23 cellular contexts compared by ENCODE assay signal in genomic region chr5:172827843-172828242, GRCh38. TPM values are rescaled to one million over a fixed set of nuclear protein-coding genes. Genes with fewer than 3 reads are reported as not detected.
A peak's percentile ranks its signal among the peaks of the same experiment; 100 is the strongest.
DNase-seq lines count a peak whose midpoint lies in the region; ATAC-seq and TF ChIP-seq lines count a peak whose summit lies in the region.
"Had no signal": no experiment of that assay in that cellular context is flagged by ENCODE, and none has a peak within 500 bp of the region (broad histone marks: within the 10 kb centered on the region; RNA-seq: fewer than 3 reads in every experiment).

No MANE protein-coding gene starts in this region.

- peaks cover 0 to 22% of the 10 kb centered on the region in 2 experiments; a peak in 2 of 4 replicates for H3K79me1 ChIP-seq in IMR-90 (ENCODE audit: low read depth in 1 of 2, low read length in 2 of 2)

- H3K4me3 ChIP-seq in IMR-90 (ENCODE audit: insufficient read depth, low read depth, low read length) (no peak overlapping the region), neutrophil (ENCODE audit: low read depth in 1 of 2, low read length in 1 of 2) (no peak overlapping the region)
- H3K4me3 ChIP-seq: pancreas, right atrium auricular region, thoracic aorta had no signal

- H2BK20ac ChIP-seq in IMR-90 (ENCODE audit: low read depth, low read length) = no peak overlapping the region

- no peak overlapping the region for H3K4me2 ChIP-seq in IMR-90 (ENCODE audit: low read depth, low read length)

- H3K14ac ChIP-seq in IMR-90 (replicated peaks; ENCODE audit: low read depth, low read length) = no peak overlapping the region

- peaks cover 14 to 20% (median 17%) of the 10 kb centered on the region in 7 donors for H3K9me3 Mint-ChIP-seq in CD14-positive monocyte
- H3K9me3 Mint-ChIP-seq in dendritic cell treated with granulocyte-macrophage colony-stimulating factor and Interleukin-4, amounts not matched to agents 40 ng/mL and 50 ng/mL, for 4 days = peaks cover 17% of the 10 kb centered on the region

- H3K4me3 Mint-ChIP-seq in CD14-positive monocyte = no peak overlapping the region
- H3K4me3 Mint-ChIP-seq in dendritic cell treated with granulocyte-macrophage colony-stimulating factor and Interleukin-4, amounts not matched to agents 40 ng/mL and 50 ng/mL, for 4 days = no peak overlapping the region
- H3K4me3 Mint-ChIP-seq: activated CD4-positive, alpha-beta memory T cell treated with anti-CD3 and anti-CD28 coated beads for 36 hours; CD4-positive, alpha-beta T cell had no signal

- no peak overlapping the region for H2AK9ac ChIP-seq in IMR-90 (replicated peaks; ENCODE audit: low read depth, low read length, poor library complexity)

- H3K4me1 ChIP-seq in IMR-90 (ENCODE audit: control insufficient read depth, insufficient read depth, low read length) = peaks cover 8% of the 10 kb centered on the region
- H3K4me1 ChIP-seq in neutrophil (ENCODE audit: control insufficient read depth in 1 of 2, insufficient read depth in 1 of 2, low read depth in 1 of 2, low read length in 1 of 2) = peaks cover 28% of the 10 kb centered on the region in 2 experiments
- H3K4me1 ChIP-seq: pancreas had no signal

- in situ Hi-C loops in IMR-90 (cut with MboI; ENCODE audit: low sequenced_read_pairs) (no loop called here), GM13977 (cut with MboI; ENCODE audit: low pct_unique_long_range_greater_than_20kb, low sequenced_read_pairs, unreplicated experiment) (no loop called here)

- ATAC-seq in IMR-90 (ENCODE audit: low read depth) (no peak), HG02642 (IDR thresholded peaks at IDR 0.05; ENCODE audit: poor library complexity, unreplicated experiment) (no peak)
- ATAC-seq: activated CD4-positive, CD25-positive, alpha-beta regulatory T cell treated with anti-CD3 and anti-CD28 coated beads, Interleukin-2, amount 50 U/mL, for 24 hours; pancreas; stimulated activated naive CD8-positive, alpha-beta T cell treated with anti-CD3 and anti-CD28 coated beads, Interleukin-15, Interleukin-2, amounts not matched to agents 100 U/mL and 50 U/mL, for 24 hours had no signal

- dilution Hi-C loops in IMR-90 (cut with HindIII; ENCODE audit: low sequenced_read_pairs, unreplicated experiment) = no loop called here

- no peak overlapping the region for H3K23ac ChIP-seq in IMR-90 (ENCODE audit: low read depth, low read length)

- H3K27me3 ChIP-seq in IMR-90 (ENCODE audit: control insufficient read depth, insufficient read depth, low read length) (no peaks in the 10 kb centered on the region), neutrophil (no peaks in the 10 kb centered on the region)
- H3K27me3 ChIP-seq: pancreas, right atrium auricular region had no signal

- H2AFZ ChIP-seq in IMR-90 (replicated peaks; ENCODE audit: low read length, poor library complexity) = peak overlapping the region; percentile 58

- H3K27ac ChIP-seq in IMR-90 (ENCODE audit: insufficient read depth, low read length) (no peak overlapping the region), neutrophil (peak overlapping the region; percentile 17)
- H3K27ac ChIP-seq: pancreas, right atrium auricular region, thoracic aorta had no signal

- CTCF ChIA-PET in IMR-90 (lab: Yijun Ruan, JAX) = no interaction called here

- TF ChIP-seq POLR2A in IMR-90 (IDR thresholded peaks at IDR 0.05; ENCODE audit: low read depth, low read length) = no peak

- no peak overlapping the region for H3K56ac ChIP-seq in IMR-90 (ENCODE audit: extremely low read depth, insufficient read depth, low read length)

- peak overlapping the region; percentile 44; the same call in 1 of the 2 replicates for H4K91ac ChIP-seq in IMR-90 (ENCODE audit: insufficient read depth, low read depth, low read length)

- H3K18ac ChIP-seq in IMR-90 (ENCODE audit: low read depth, low read length) = no peak overlapping the region

- H3K36me3 Mint-ChIP-seq in CD14-positive monocyte = peaks cover 10 to 11% of the 10 kb centered on the region in 2 donors
- H3K36me3 Mint-ChIP-seq in dendritic cell treated with granulocyte-macrophage colony-stimulating factor and Interleukin-4, amounts not matched to agents 40 ng/mL and 50 ng/mL, for 4 days (ENCODE audit: low read depth) = peaks cover 11% of the 10 kb centered on the region

- H3K36me3 ChIP-seq in IMR-90 (ENCODE audit: control insufficient read depth, insufficient read depth, low read length) (no peaks in the 10 kb centered on the region), neutrophil (no peaks in the 10 kb centered on the region)
- H3K36me3 ChIP-seq: pancreas, right atrium auricular region, thoracic aorta had no signal

- no peak overlapping the region; the same call in 1 of the 2 replicates for H2BK120ac ChIP-seq in IMR-90 (ENCODE audit: low read depth, low read length)

- intact Hi-C loops in CD14-positive monocyte (cut with micrococcal nuclease) (no loop called here), IMR-90 (cut with micrococcal nuclease) (no loop called here)
- intact Hi-C loops in dendritic cell treated with granulocyte-macrophage colony-stimulating factor and Interleukin-4, amounts not matched to agents 40 ng/mL and 50 ng/mL, for 4 days (cut with micrococcal nuclease) = no loop called here

- H3K9me1 ChIP-seq in IMR-90 (ENCODE audit: insufficient read depth, low read length) = peaks cover 12% of the 10 kb centered on the region

- H4K20me1 ChIP-seq in IMR-90 (ENCODE audit: insufficient read depth, low read length) = no peaks in the 10 kb centered on the region

- H3K4ac ChIP-seq in IMR-90 (ENCODE audit: low read depth, low read length) = peak overlapping the region; percentile 32; the same call in 1 of the 2 replicates

- H4K5ac ChIP-seq in IMR-90 (ENCODE audit: low read depth, low read length) = no peak overlapping the region

- H4K8ac ChIP-seq in IMR-90 (ENCODE audit: low read depth in 2 of 2, low read length in 2 of 2) = 0 out of 4 replicates have a peak overlapping the region, but pooled peaks have one; percentile 20 to 38

- DNase-seq in CD14-positive monocyte (ENCODE audit: low spot score) (no peak), IMR-90 (no peak), GM13977 (ENCODE audit: low spot score) (no peak), SK-N-DZ (ENCODE audit: low spot score) (no peak)
- no peak for DNase-seq in stimulated activated CD8-positive, alpha-beta memory T cell treated with anti-CD3 and anti-CD28 coated beads, Interleukin-4, amount 100 ng/mL, for 48 hours
- DNase-seq: activated CD4-positive, alpha-beta memory T cell treated with anti-CD3 and anti-CD28 coated beads for 36 hours; activated CD8-positive, alpha-beta memory T cell treated with anti-CD3 and anti-CD28 coated beads, Interleukin-2, amount 50 U/mL, for 48 hours; CD4-positive, alpha-beta T cell; cerebellar nuclear complex; left cardiac atrium; naive B cell; NCI-H1417; NCI-H2081 treated with DMSO at 0.1 percent for 48 hours; pancreas; stimulated activated CD4-positive, alpha-beta T cell treated with anti-CD3 and anti-CD28 coated beads, Interleukin-12 subunit alpha, Interleukin-12 subunit beta, amount 100 ng/mL, for 4 hours; stimulated activated naive CD8-positive, alpha-beta T cell treated with anti-CD3 and anti-CD28 coated beads, Interleukin-15, Interleukin-2, amounts not matched to agents 100 U/mL and 50 U/mL, for 24 hours; T-helper 9 cell had no signal

- POLR2A ChIA-PET in IMR-90 (lab: Charles Lee; ENCODE audit: unreplicated experiment) = no interaction called here

- 90% methylated on average over 2 of the region's 2 CpGs; no CpG with 5 or more reads in 1 of the 2 experiments for WGBS in IMR-90 (ENCODE audit: extremely low coverage in 2 of 2, insufficient read length in 1 of 2), 2 experiments

- no peak for TF ChIP-seq RAD21 in IMR-90 (IDR thresholded peaks at IDR 0.05; ENCODE audit: low read length)

- TF ChIP-seq CTCF in CD14-positive monocyte (IDR thresholded peaks at IDR 0.05) = no peak
- no peak for TF ChIP-seq CTCF in IMR-90 (conservative IDR thresholded peaks at IDR 0.05; ENCODE audit: low read depth, low read length)
- no peak for TF ChIP-seq CTCF in neutrophil (IDR thresholded peaks at IDR 0.05)
- no peak for TF ChIP-seq CTCF in GM13977 (IDR thresholded peaks at IDR 0.05; ENCODE audit: extremely low read depth, insufficient read depth, missing control alignments)

- H2BK15ac ChIP-seq in IMR-90 (ENCODE audit: low read depth, low read length) = no peak overlapping the region

- peak overlapping the region in 5 of 7 donors; percentile 12 to 86 (median 40) for H3K27ac Mint-ChIP-seq in CD14-positive monocyte
- peak overlapping the region; percentile 62 for H3K27ac Mint-ChIP-seq in dendritic cell treated with granulocyte-macrophage colony-stimulating factor and Interleukin-4, amounts not matched to agents 40 ng/mL and 50 ng/mL, for 4 days
- H3K27ac Mint-ChIP-seq: activated CD4-positive, alpha-beta memory T cell treated with anti-CD3 and anti-CD28 coated beads for 36 hours; CD4-positive, alpha-beta T cell had no signal

- H3K9ac ChIP-seq in IMR-90 (ENCODE audit: low read depth, low read length) = no peak overlapping the region

- BruUV-seq in IMR-90 (replicated peaks; lab: Mats Ljungman, UMichigan) = no TSS peak

- H2BK5ac ChIP-seq in IMR-90 (ENCODE audit: low read depth, low read length, poor library complexity, severe bottlenecking) = no peak overlapping the region

- H3K27me3 Mint-ChIP-seq in CD14-positive monocyte (ENCODE audit: low read depth in 3 of 3) = peaks cover 0 to 1% (median 0%) of the 10 kb centered on the region in 3 donors
- no peaks in the 10 kb centered on the region for H3K27me3 Mint-ChIP-seq in dendritic cell treated with granulocyte-macrophage colony-stimulating factor and Interleukin-4, amounts not matched to agents 40 ng/mL and 50 ng/mL, for 4 days
- H3K27me3 Mint-ChIP-seq: activated CD4-positive, alpha-beta memory T cell treated with anti-CD3 and anti-CD28 coated beads for 36 hours; CD4-positive, alpha-beta T cell; naive B cell had no signal

- no peak overlapping the region; the same call in 1 of the 2 replicates for H2AK5ac ChIP-seq in IMR-90 (ENCODE audit: low read depth, low read length)

- peaks cover 11% of the 10 kb centered on the region for H3K9me3 ChIP-seq in IMR-90 (ENCODE audit: control insufficient read depth, insufficient read depth, low read length)
- no peaks in the 10 kb centered on the region for H3K9me3 ChIP-seq in neutrophil
- H3K9me3 ChIP-seq: pancreas, thoracic aorta had no signal

- peaks cover 30% of the 10 kb centered on the region for H3K4me1 Mint-ChIP-seq in CD14-positive monocyte
- H3K4me1 Mint-ChIP-seq in dendritic cell treated with granulocyte-macrophage colony-stimulating factor and Interleukin-4, amounts not matched to agents 40 ng/mL and 50 ng/mL, for 4 days (ENCODE audit: low read depth) = peaks cover 33% of the 10 kb centered on the region

RNA-seq across cellular contexts. Expression of gene ERGIC1, which starts 6.2 kb away (rescaled TPM):
- polyA plus RNA-seq in CD14-positive monocyte (10 to 100 TPM; 28.3 to 34.1 TPM), IMR-90 (2012; rRNA removed) (185 and 192 TPM in 2 replicates)
- 124 and 134 TPM in 2 replicates for total RNA-seq in IMR-90 (2012; rRNA removed)
- polyA plus RNA-seq in IMR-90 (2012; cell fraction: cytosol; rRNA removed) = 59.2 and 179 TPM in 2 replicates
- polyA plus RNA-seq in IMR-90 (2012; cell fraction: nucleus; rRNA removed; ENCODE audit: low replicate concordance) = 128 and 132 TPM in 2 replicates
- polyA plus RNA-seq in SK-N-DZ (2014; cell fraction: cytosol; rRNA removed) = 114 and 117 TPM in 2 replicates
- polyA plus RNA-seq in SK-N-DZ (2014; cell fraction: nucleus; rRNA removed) = 53.9 and 54.7 TPM in 2 replicates

RNA-seq across cellular contexts. Expression of gene DUSP1, which starts 56.8 kb away (rescaled TPM):
- polyA plus RNA-seq in CD14-positive monocyte (1,000 to 10,000 TPM; 1,963 to 3,954 TPM), IMR-90 (2012; rRNA removed) (467 and 674 TPM in 2 replicates)
- total RNA-seq in IMR-90 (2012; rRNA removed) = 304 and 320 TPM in 2 replicates
- polyA plus RNA-seq in IMR-90 (2012; cell fraction: cytosol; rRNA removed) = 405 and 1,457 TPM in 2 replicates
- polyA plus RNA-seq in IMR-90 (2012; cell fraction: nucleus; rRNA removed; ENCODE audit: low replicate concordance) = 1,904 and 1,990 TPM in 2 replicates
- polyA plus RNA-seq in SK-N-DZ (2014; cell fraction: cytosol; rRNA removed) = 22.7 and 24.2 TPM in 2 replicates
- polyA plus RNA-seq in SK-N-DZ (2014; cell fraction: nucleus; rRNA removed) = 28.9 and 31.9 TPM in 2 replicates
